Comparison of ENCODE assay signal across 8 cellular contexts in the genomic region with DNA sequence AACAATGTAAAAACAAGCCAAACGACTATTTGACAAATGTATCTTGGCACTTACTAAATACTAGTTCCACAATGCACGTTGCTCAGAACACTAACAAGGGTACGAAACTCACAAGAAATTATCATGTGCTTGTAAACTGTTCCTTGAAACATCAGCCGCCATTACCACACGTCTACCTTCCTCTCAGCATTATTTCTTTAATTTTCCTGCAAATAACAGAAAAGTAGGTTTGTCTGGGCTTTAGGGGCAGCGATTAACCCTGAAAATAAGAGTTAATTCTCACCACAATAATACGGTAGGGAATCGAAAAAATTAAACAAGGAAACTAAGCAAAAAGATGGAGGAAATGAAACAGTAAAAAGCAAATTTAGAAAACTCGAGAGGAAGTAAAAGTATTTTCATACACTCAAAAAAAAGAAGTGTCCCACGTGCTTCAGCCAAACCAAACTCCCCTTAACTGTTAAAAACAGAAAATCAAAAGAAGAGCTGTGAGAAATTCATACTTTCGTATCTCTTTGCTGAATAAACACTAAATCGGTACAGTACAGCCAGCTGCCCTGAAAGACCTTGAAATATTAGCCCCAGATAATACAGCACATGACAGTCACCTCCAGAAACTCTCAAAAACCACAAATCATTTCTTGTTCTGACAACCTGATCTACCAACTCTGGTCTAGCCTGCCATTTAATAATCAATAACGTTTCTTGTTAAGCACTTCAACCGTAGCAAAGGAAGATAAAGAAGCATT. TPM values are rescaled to one million over a fixed set of nuclear protein-coding genes. Genes with fewer than 3 reads are reported as not detected.
A peak's percentile ranks its signal among the peaks of the same experiment; 100 is the strongest.
DNase-seq lines count a peak whose midpoint lies in the region; ATAC-seq and TF ChIP-seq lines count a peak whose summit lies in the region.

No MANE protein-coding gene starts in this region.

- no peaks in the 10 kb centered on the region for H3K27me3 ChIP-seq in MG63

- H3K9me3 Mint-ChIP-seq in chondrocyte (ENCODE audit: low read depth): no peaks in the 10 kb centered on the region
- H3K9me3 Mint-ChIP-seq in naive thymus-derived CD8-positive, alpha-beta T cell: no peaks in the 10 kb centered on the region

- H3K9me3 ChIP-seq in MG63: no peaks in the 10 kb centered on the region

- peak overlapping the region; percentile 89 for H3K4me3 Mint-ChIP-seq in chondrocyte (ENCODE audit: unreplicated experiment)
- H3K4me3 Mint-ChIP-seq in naive thymus-derived CD8-positive, alpha-beta T cell: peak overlapping the region; percentile 84 to 98 (median 95)

- no peaks in the 10 kb centered on the region for H3K27me3 Mint-ChIP-seq in chondrocyte (ENCODE audit: low read depth)
- no peaks in the 10 kb centered on the region for H3K27me3 Mint-ChIP-seq in naive thymus-derived CD8-positive, alpha-beta T cell

- peaks cover 4% of the 10 kb centered on the region for H3K36me3 Mint-ChIP-seq in chondrocyte (ENCODE audit: low read depth)
- H3K36me3 Mint-ChIP-seq in naive thymus-derived CD8-positive, alpha-beta T cell: peaks cover 0 to 27% (median 0%) of the 10 kb centered on the region in 3 donors

- DNase-seq in MG63 (no peak), chondrocyte (ENCODE audit: low spot score) (no peak), anterior cingulate cortex (lab: John Stamatoyannopoulos, UW) (no peak), COR-L47 (lab: John Stamatoyannopoulos, UW) (no peak), SHP77 treated with DMSO at 0.1 percent for 48 hours (lab: John Stamatoyannopoulos, UW) (no peak)
- peak in 1 of 10 donors; percentile 23 for DNase-seq in naive thymus-derived CD8-positive, alpha-beta T cell

- H3K4me3 ChIP-seq in MG63: peak overlapping the region; percentile 86

- no peak for TF ChIP-seq CTCF in chondrocyte (IDR thresholded peaks at IDR 0.05)

- POLR2A ChIA-PET in naive thymus-derived CD8-positive, alpha-beta T cell (lab: Charles Lee): interaction anchor here (1.0 to 4.0 kb wide), 5 partner anchors 17 to 96 kb away, joined by 4 to 84 read pairs (median 25); a partner anchor contains a TSS

- ATAC-seq in GM18499 (IDR thresholded peaks at IDR 0.05; ENCODE audit: insufficient read depth, unreplicated experiment) (peak; percentile 64), GM21786 (IDR thresholded peaks at IDR 0.05; ENCODE audit: unreplicated experiment) (peak; percentile 54)
- no peak for ATAC-seq in naive thymus-derived CD8-positive, alpha-beta T cell

- H3K4me1 Mint-ChIP-seq in chondrocyte (ENCODE audit: low read depth): peaks cover 57% of the 10 kb centered on the region
- peaks cover 44 to 90% (median 79%) of the 10 kb centered on the region in 4 donors for H3K4me1 Mint-ChIP-seq in naive thymus-derived CD8-positive, alpha-beta T cell

- peak overlapping the region; percentile 95 for H3K27ac Mint-ChIP-seq in chondrocyte (ENCODE audit: unreplicated experiment)
- peak overlapping the region; percentile 91 to 99 (median 97) for H3K27ac Mint-ChIP-seq in naive thymus-derived CD8-positive, alpha-beta T cell

- peaks cover 38% of the 10 kb centered on the region for H3K36me3 ChIP-seq in MG63

RNA-seq across cellular contexts. Expression of a gene that starts 1.2 kb away (rescaled TPM):
- total RNA-seq in MG63 (2014; rRNA removed; shearing (Covaris generic); ENCODE audit: low replicate concordance): 17.5 and 36.1 TPM in 2 replicates
- 74.7 to 85.4 TPM (median 75.2 TPM) in 3 replicates for total RNA-seq in chondrocyte
- 10 to 100 TPM; 69.1 to 69.5 TPM for total RNA-seq in naive thymus-derived CD8-positive, alpha-beta T cell
- polyA plus RNA-seq in naive thymus-derived CD8-positive, alpha-beta T cell: 10 to 100 TPM; 18.2 to 38.6 (median 20.5) TPM

Comparison
In these comparisons a context has a peak if more than half of its experiments do, and no peak if none do; other contexts are left out.
1. ATAC-seq: peak in GM18499 (single experiment) and GM21786 (single experiment); none in naive thymus-derived CD8-positive, alpha-beta T cell (0 of 2).